12 cellular contexts compared by ENCODE assay signal in genomic region chr1:37901191-37901892, GRCh38. TPM values are rescaled to one million over a fixed set of nuclear protein-coding genes. Genes with fewer than 3 reads are reported as not detected.
DNase-seq lines count a peak whose midpoint lies in the region; ATAC-seq, FAIRE-seq and TF ChIP-seq lines count a peak whose summit lies in the region.
"Had no signal": no experiment of that assay in that cellular context is flagged by ENCODE, and none has a peak within 500 bp of the region (broad histone marks: within the 10 kb centered on the region; RNA-seq: fewer than 3 reads in every experiment).

No MANE protein-coding gene starts in this region.

- TF ChIP-seq EP300 in tibial nerve (IDR thresholded peaks at IDR 0.05): no peak

- TF ChIP-seq CTCF in left lung (IDR thresholded peaks at IDR 0.05) (no peak), tibial nerve (IDR thresholded peaks at IDR 0.05) (no peak)

- peak; percentile 50 for ATAC-seq in GM18502 (IDR thresholded peaks at IDR 0.05; ENCODE audit: poor library complexity, unreplicated experiment)
- ATAC-seq in GM21381 (IDR thresholded peaks at IDR 0.05; ENCODE audit: unreplicated experiment): peak; percentile 68
- peak; percentile 75 for ATAC-seq in HG03460 (IDR thresholded peaks at IDR 0.05; ENCODE audit: unreplicated experiment)
- ATAC-seq in left lung: peak; percentile 54

- H3K27ac ChIP-seq in left lung (peak overlapping the region in 1 of 2 donors; percentile 59), tibial nerve (no peak overlapping the region)

- H3K27me3 ChIP-seq in left lung: no peaks in the 10 kb centered on the region
- no peaks in the 10 kb centered on the region for H3K27me3 ChIP-seq in tibial nerve

- FAIRE-seq in H54 (lab: Jason Lieb, UNC): no peak

- H3K4me1 ChIP-seq in left lung (peaks cover 0 to 13% of the 10 kb centered on the region in 2 donors), tibial nerve (no peaks in the 10 kb centered on the region)

- no peak for TF ChIP-seq POLR2A in H54 (IDR thresholded peaks at IDR 0.05; ENCODE audit: low read depth, low read length)
- TF ChIP-seq POLR2A in tibial nerve (IDR thresholded peaks at IDR 0.05): no peak

- intact Hi-C loops in left lung (cut with DNase I): no loop called here

- H3K36me3 ChIP-seq in left lung: peaks cover 0 to 16% of the 10 kb centered on the region in 2 donors
- peaks cover 0 to 30% (median 0%) of the 10 kb centered on the region in 3 donors for H3K36me3 ChIP-seq in tibial nerve

- WGBS in tibial nerve, 2 donors: 73 to 85% methylated on average over 8 of the region's 8 CpGs

- H3K4me3 ChIP-seq in left lung (no peak overlapping the region), tibial nerve (no peak overlapping the region)

- H3K9me3 ChIP-seq in left lung: peaks cover 0 to 13% of the 10 kb centered on the region in 2 donors
- H3K9me3 ChIP-seq in tibial nerve: peaks cover 0 to 8% (median 0%) of the 10 kb centered on the region in 4 donors

- DNase-seq in left lung (no peak), NCI-H2107 treated with DMSO at 0.1 percent for 48 hours (lab: John Stamatoyannopoulos, UW; ENCODE audit: unreplicated experiment) (no peak), H54 (ENCODE audit: insufficient read length, low spot score) (no peak), cerebellum (ENCODE audit: low spot score) (no peak), tibial nerve (ENCODE audit: low spot score in 2 of 2) (no peak)
- DNase-seq: activated CD4-positive, alpha-beta memory T cell treated with anti-CD3 and anti-CD28 coated beads for 36 hours; GDM1; NCI-H526; occipital lobe had no signal

RNA-seq across cellular contexts. Expression of gene MTF1, which starts 42.0 kb away (rescaled TPM):
- 10 to 100 TPM; 16.8 to 37.4 TPM for total RNA-seq in left lung
- total RNA-seq in cerebellum: 4.4 TPM
- total RNA-seq in tibial nerve: 1 to 10 TPM; 6.1 to 9.0 (median 7.8) TPM

RNA-seq across cellular contexts. Expression of gene INPP5B, which starts 45.5 kb away (rescaled TPM):
- 10 to 100 TPM; 27.4 to 33.1 TPM for total RNA-seq in left lung
- total RNA-seq in cerebellum: 17.7 TPM
- 10 to 100 TPM; 39.1 to 52.5 (median 49.0) TPM for total RNA-seq in tibial nerve
